1 cellular context compared by ENCODE assay signal in genomic region chr1:117339866-117340357, GRCh38.
TF ChIP-seq lines count a peak whose summit lies in the region.

No MANE protein-coding gene starts in this region.

TF ChIP-seq in K562, 482 proteins besides CTCF, POLR2A, EP300 and RAD21 (continued from another document and continues in another):
- TF ChIP-seq ETS1 (conservative IDR thresholded peaks at IDR 0.05; ENCODE audit: control insufficient read depth, low read depth, low read length) (no peak), THRB (CRISPR knock-in tag; conservative IDR thresholded peaks at IDR 0.05) (peak; percentile 85; the same call in 1 of the 2 replicates), CSDE1 (IDR thresholded peaks at IDR 0.05) (no peak), PREB (CRISPR knock-in tag; IDR thresholded peaks at IDR 0.05) (no peak), ID3 (CRISPR knock-in tag; IDR thresholded peaks at IDR 0.05) (no peak), ID3 (tag; IDR thresholded peaks at IDR 0.05) (peak; percentile 71), XRCC5 (IDR thresholded peaks at IDR 0.05; ENCODE audit: low read depth, low read length) (no peak), CHD7 (IDR thresholded peaks at IDR 0.05; ENCODE audit: low read depth, low read length) (no peak), ELF1 (tag; IDR thresholded peaks at IDR 0.05) (peak; percentile 88), CC2D1A (IDR thresholded peaks at IDR 0.05) (no peak), CREM (IDR thresholded peaks at IDR 0.05; ENCODE audit: low read depth) (peak; percentile 68), ZZZ3 (IDR thresholded peaks at IDR 0.05) (no peak), ZNF280B (CRISPR knock-in tag; IDR thresholded peaks at IDR 0.05) (no peak), ZFX (CRISPR knock-in tag; IDR thresholded peaks at IDR 0.05) (no peak), TAF1 (IDR thresholded peaks at IDR 0.05; ENCODE audit: control insufficient read depth, extremely low read depth, insufficient read depth, low read length, severe bottlenecking) (peak; percentile 19), JUNB (CRISPR knock-in tag; conservative IDR thresholded peaks at IDR 0.05) (no peak), MECOM (CRISPR knock-in tag; IDR thresholded peaks at IDR 0.05) (no peak), ZNF12 (CRISPR knock-in tag; IDR thresholded peaks at IDR 0.05) (no peak), TFE3 (CRISPR knock-in tag; IDR thresholded peaks at IDR 0.05) (0 out of 2 replicates have a peak, but pooled peaks have one; percentile 2), PRMT5 (CRISPR knock-in tag; IDR thresholded peaks at IDR 0.05) (no peak), XRCC4 (IDR thresholded peaks at IDR 0.05; ENCODE audit: extremely low read depth, insufficient read depth, insufficient read length) (no peak), KAT2B (IDR thresholded peaks at IDR 0.05; ENCODE audit: low read depth, low read length) (no peak), ARID2 (IDR thresholded peaks at IDR 0.05) (no peak), ZNF316 (IDR thresholded peaks at IDR 0.05) (no peak), ZNF263 (CRISPR knock-in tag; IDR thresholded peaks at IDR 0.05; ENCODE audit: borderline replicate concordance) (no peak), POLR2H (tag; IDR thresholded peaks at IDR 0.05; ENCODE audit: low read depth) (no peak), KLF13 (tag; IDR thresholded peaks at IDR 0.05; ENCODE audit: borderline replicate concordance, low read depth) (peak; percentile 24; the same call in 1 of the 2 replicates), KDM2B (CRISPR knock-in tag; IDR thresholded peaks at IDR 0.05) (no peak), ZNF77 (CRISPR knock-in tag; IDR thresholded peaks at IDR 0.05) (no peak), AFF1 (IDR thresholded peaks at IDR 0.05; ENCODE audit: low read depth in 1 of 2, partially characterized antibody in 2 of 2) (peak in 1 of 2 experiments; percentile 28), ZNF184 (CRISPR knock-in tag; IDR thresholded peaks at IDR 0.05) (no peak), SMARCE1 (IDR thresholded peaks at IDR 0.05) (peak; percentile 28; the same call in 1 of the 2 replicates)
